Comparison of ENCODE assay signal across 8 cellular contexts in the genomic region with DNA sequence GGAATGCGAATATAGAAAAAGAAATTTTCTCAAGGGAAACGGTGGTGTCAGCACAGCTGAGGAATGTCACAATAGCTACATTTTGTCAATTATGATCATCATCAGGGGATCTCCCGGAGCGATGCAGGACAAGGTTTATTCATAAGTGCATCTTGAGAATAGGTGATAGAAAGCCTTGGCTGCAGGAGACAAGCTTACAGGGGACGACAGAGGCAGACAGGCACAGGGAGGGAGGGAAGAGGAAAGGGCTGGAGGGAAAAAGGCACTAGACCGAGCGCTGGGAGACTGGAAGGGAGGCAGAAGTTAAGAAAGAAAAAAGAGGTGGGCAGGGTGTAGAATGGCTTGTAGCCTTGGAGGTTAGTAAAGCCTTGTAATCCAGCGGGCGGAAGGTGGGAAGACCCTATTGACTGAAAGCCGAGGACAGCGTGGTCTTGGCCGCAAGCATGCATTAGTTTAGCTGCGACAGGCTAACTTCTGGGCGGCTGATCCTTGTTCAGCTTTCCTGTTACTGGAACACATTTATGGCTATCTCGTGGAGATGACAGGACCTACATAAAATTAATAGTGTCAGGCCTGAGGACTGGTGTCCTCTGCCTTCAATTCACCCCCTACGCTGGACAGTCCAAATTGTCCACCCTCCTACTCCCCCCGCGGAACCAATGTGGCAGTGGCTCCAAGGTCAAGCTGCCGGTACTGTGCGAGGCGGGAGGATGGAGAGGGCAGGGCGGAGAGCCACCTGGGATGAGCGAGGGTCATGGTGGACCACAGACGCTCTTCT. TPM values are rescaled to one million over a fixed set of nuclear protein-coding genes. Genes with fewer than 3 reads are reported as not detected.
DNase-seq lines count a peak whose midpoint lies in the region; ATAC-seq and TF ChIP-seq lines count a peak whose summit lies in the region.

No MANE protein-coding gene starts in this region.

- H4K20me1 ChIP-seq in hepatocyte (ENCODE audit: insufficient read depth, poor library complexity, severe bottlenecking): peaks cover 23% of the 10 kb centered on the region

- no peaks in the 10 kb centered on the region for H3K27me3 ChIP-seq in hepatocyte
- no peaks in the 10 kb centered on the region for H3K27me3 ChIP-seq in prostate gland (replicated peaks; ENCODE audit: insufficient read depth)

- H3K4me3 ChIP-seq in hepatocyte (peak overlapping the region; percentile 76), prostate gland (peak overlapping the region; percentile 77 to 89)

- peaks cover 5% of the 10 kb centered on the region for H3K36me3 Mint-ChIP-seq in activated T-helper 17 cell treated with anti-CD3 and anti-CD28 coated beads, Interleukin-2, amount 50 U/mL, for 72 hours (ENCODE audit: low read depth)

- no peaks in the 10 kb centered on the region for H3K9me3 Mint-ChIP-seq in activated T-helper 17 cell treated with anti-CD3 and anti-CD28 coated beads, Interleukin-2, amount 50 U/mL, for 72 hours

- H3K27ac ChIP-seq in hepatocyte (peak overlapping the region; percentile 94), prostate gland (peak overlapping the region; percentile 91 to 94)

- DNase-seq in DMS 273 (lab: John Stamatoyannopoulos, UW; ENCODE audit: unreplicated experiment) (peak; percentile 28), DMS 273 treated with DMSO at 0.1 percent for 48 hours (lab: John Stamatoyannopoulos, UW) (no peak), hepatocyte (ENCODE audit: low spot score) (peak; percentile 40), prostate gland (ENCODE audit: low spot score) (peak; percentile 10), NCI-H510A (lab: John Stamatoyannopoulos, UW) (no peak)

- TF ChIP-seq CTCF in hepatocyte (IDR thresholded peaks at IDR 0.05; ENCODE audit: poor library complexity) (no peak), prostate gland (IDR thresholded peaks at IDR 0.05) (no peak)

- peak overlapping the region; percentile 87 for H3K4me2 ChIP-seq in hepatocyte

- peak overlapping the region; percentile 97 for H3K4me3 Mint-ChIP-seq in activated T-helper 17 cell treated with anti-CD3 and anti-CD28 coated beads, Interleukin-2, amount 50 U/mL, for 72 hours

- no peaks in the 10 kb centered on the region for H3K9me2 ChIP-seq in hepatocyte (replicated peaks; ENCODE audit: insufficient read depth)

- peaks cover 22% of the 10 kb centered on the region for H3K4me1 Mint-ChIP-seq in activated T-helper 17 cell treated with anti-CD3 and anti-CD28 coated beads, Interleukin-2, amount 50 U/mL, for 72 hours

- H2AFZ ChIP-seq in hepatocyte: peak overlapping the region; percentile 81

- H3K36me3 ChIP-seq in hepatocyte (replicated peaks; ENCODE audit: insufficient read depth, low read depth) (no peaks in the 10 kb centered on the region), prostate gland (no peaks in the 10 kb centered on the region)

- intact Hi-C loops in prostate gland (cut with DNase I): no loop called here

- TF ChIP-seq POLR2A in prostate gland (IDR thresholded peaks at IDR 0.05): no peak

- WGBS in hepatocyte (ENCODE audit: low lambda C conversion rate, missing lambda C conversion rate): 3% methylated on average over 24 of the region's 24 CpGs
- 7% methylated on average over 24 of the region's 24 CpGs for WGBS in prostate gland

- peak overlapping the region; percentile 86 for H3K27ac Mint-ChIP-seq in activated T-helper 17 cell treated with anti-CD3 and anti-CD28 coated beads, Interleukin-2, amount 50 U/mL, for 72 hours

- H3K9me3 ChIP-seq in hepatocyte (ENCODE audit: low read depth): no peaks in the 10 kb centered on the region
- H3K9me3 ChIP-seq in prostate gland: no peaks in the 10 kb centered on the region

- no peak for ATAC-seq in activated T-helper 17 cell treated with anti-CD3 and anti-CD28 coated beads, Interleukin-2, amount 50 U/mL, for 72 hours (replicated peaks)
- no peak for ATAC-seq in GM21526 (IDR thresholded peaks at IDR 0.05; ENCODE audit: low FRiP score, unreplicated experiment)
- no peak for ATAC-seq in GM19324 (IDR thresholded peaks at IDR 0.05; ENCODE audit: low FRiP score, unreplicated experiment)

- H3K27me3 Mint-ChIP-seq in activated T-helper 17 cell treated with anti-CD3 and anti-CD28 coated beads, Interleukin-2, amount 50 U/mL, for 72 hours: no peaks in the 10 kb centered on the region

- H3K4me1 ChIP-seq in hepatocyte (ENCODE audit: insufficient read depth) (peaks cover 9% of the 10 kb centered on the region), prostate gland (replicated peaks) (no peaks in the 10 kb centered on the region)

- H3K79me2 ChIP-seq in hepatocyte: peaks cover 39% of the 10 kb centered on the region

RNA-seq across cellular contexts. Expression of a gene that starts 1.5 kb away (rescaled TPM):
- total RNA-seq in activated T-helper 17 cell treated with anti-CD3 and anti-CD28 coated beads, Interleukin-2, amount 50 U/mL, for 72 hours: 1 to 10 TPM; 9.3 to 9.6 TPM
- total RNA-seq in hepatocyte: 64.9 and 88.6 TPM in 2 replicates
- 15.7 and 18.9 TPM in 2 replicates for polyA plus RNA-seq in hepatocyte
- 10 to 100 TPM; 25.3 to 63.8 TPM for total RNA-seq in prostate gland

Comparison
In these comparisons a context has a peak if more than half of its experiments do, and no peak if none do; other contexts are left out.
1. DNase-seq: peak in DMS 273 (single experiment), hepatocyte (single experiment) and prostate gland (single experiment); none in DMS 273 treated with DMSO at 0.1 percent for 48 hours (single experiment) and NCI-H510A (single experiment).